Comparison of ENCODE assay signal across 23 cellular contexts in the genomic region with DNA sequence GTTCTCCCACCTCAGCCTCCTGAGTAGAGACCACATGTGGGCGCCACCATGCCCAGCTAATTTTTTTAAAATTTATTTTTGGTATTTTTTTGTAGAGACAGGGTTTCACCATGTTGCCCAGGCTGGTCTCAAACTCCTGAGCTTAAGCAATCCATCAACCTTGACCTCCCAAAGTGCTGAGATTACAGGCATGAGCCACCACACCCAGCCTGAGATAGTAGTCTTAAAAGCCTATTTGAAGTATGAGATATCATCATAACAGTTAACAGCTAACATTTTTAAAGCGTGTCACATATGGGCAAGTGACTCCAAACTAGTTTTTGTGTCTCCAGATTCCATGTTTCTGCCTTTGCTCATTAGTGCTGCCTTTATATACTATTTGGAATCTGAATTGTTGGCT.
"Had no signal": no experiment of that assay in that cellular context is flagged by ENCODE, and none has a peak within 500 bp of the region (broad histone marks: within the 10 kb centered on the region; RNA-seq: fewer than 3 reads in every experiment).

No MANE protein-coding gene starts in this region.

- H3K4me3 ChIP-seq: colonic mucosa, coronary artery, dorsolateral prefrontal cortex, esophagus muscularis mucosa, esophagus squamous epithelium, gastrocnemius medialis, gastroesophageal sphincter, heart left ventricle, heart right ventricle had no signal

- H3K4me1 ChIP-seq: colonic mucosa, esophagus muscularis mucosa, esophagus squamous epithelium, foreskin keratinocyte, gastrocnemius medialis, gastroesophageal sphincter, heart left ventricle, heart right ventricle had no signal

- H3K27me3 ChIP-seq: esophagus muscularis mucosa, foreskin keratinocyte had no signal

- H3K4me3 Mint-ChIP-seq: dendritic cell treated with granulocyte-macrophage colony-stimulating factor and Interleukin-4, amounts not matched to agents 40 ng/mL and 50 ng/mL, for 4 days; effector memory CD8-positive, alpha-beta T cell; endodermal cell had no signal

- H3K9me3 Mint-ChIP-seq: dendritic cell treated with granulocyte-macrophage colony-stimulating factor and Interleukin-4, amounts not matched to agents 40 ng/mL and 50 ng/mL, for 4 days; effector memory CD8-positive, alpha-beta T cell; endodermal cell had no signal

- H3K9me3 ChIP-seq: colonic mucosa, esophagus muscularis mucosa, esophagus squamous epithelium, gastrocnemius medialis, heart left ventricle, heart right ventricle had no signal

- H3K27ac Mint-ChIP-seq: dendritic cell treated with granulocyte-macrophage colony-stimulating factor and Interleukin-4, amounts not matched to agents 40 ng/mL and 50 ng/mL, for 4 days; effector memory CD8-positive, alpha-beta T cell; endodermal cell had no signal

- DNase-seq: colonic mucosa; cortex of kidney; dermis blood vessel endothelial cell; dorsolateral prefrontal cortex; effector CD4-positive, alpha-beta T cell; effector CD8-positive, alpha-beta T cell; effector memory CD4-positive, alpha-beta T cell; effector memory CD8-positive, alpha-beta T cell; erythroblast; esophagus squamous epithelium; foreskin fibroblast; foreskin keratinocyte; foreskin melanocyte; gastrocnemius medialis; head of caudate nucleus; heart left ventricle; heart right ventricle had no signal

- H3K36me3 ChIP-seq: colonic mucosa, esophagus muscularis mucosa, esophagus squamous epithelium, gastrocnemius medialis, gastroesophageal sphincter, heart left ventricle, heart right ventricle had no signal

- H3K27ac ChIP-seq: colonic mucosa, coronary artery, dorsolateral prefrontal cortex, epithelial cell of prostate, esophagus muscularis mucosa, esophagus squamous epithelium, foreskin keratinocyte, gastrocnemius medialis, gastroesophageal sphincter, heart left ventricle, heart right ventricle had no signal
